Comparison of ENCODE assay signal across 19 cellular contexts in genomic region chr12:82659343-82660207, GRCh38.
"Had no signal": no experiment of that assay in that cellular context is flagged by ENCODE, and none has a peak within 500 bp of the region (broad histone marks: within the 10 kb centered on the region; RNA-seq: fewer than 3 reads in every experiment).

No MANE protein-coding gene starts in this region.

- H3K4me3 ChIP-seq: gastroesophageal sphincter, heart left ventricle, tibial artery had no signal

- H3K4me1 ChIP-seq: heart left ventricle, parathyroid adenoma, tibial artery had no signal

- H3K27me3 ChIP-seq: gastroesophageal sphincter, heart left ventricle, tibial artery had no signal

- ATAC-seq: esophagus mucosa; gastroesophageal sphincter; heart left ventricle; left ventricle myocardium superior; naive thymus-derived CD4-positive, alpha-beta T cell; stimulated activated naive B cell treated with anti-CD40 and anti-IgM and Interleukin-4, amounts not matched to agents 10 μg/mL and 1 μg/mL and 100 μg/mL, for 72 hours had no signal

- H3K27ac ChIP-seq: gastroesophageal sphincter, heart left ventricle, parathyroid adenoma, tibial artery, VCaP had no signal

- H3K9me3 ChIP-seq: gastroesophageal sphincter, heart left ventricle, tibial artery had no signal

- DNase-seq: activated CD4-positive, alpha-beta T cell treated with anti-CD3 and anti-CD28 coated beads, Interleukin-2, amount 50 U/mL, for 1 hour; activated CD4-positive, CD25-positive, alpha-beta regulatory T cell treated with anti-CD3 and anti-CD28 coated beads, Interleukin-2, amount 50 U/mL, for 72 hours; activated CD8-positive, alpha-beta memory T cell treated with anti-CD3 and anti-CD28 coated beads, Interleukin-2, amount 50 U/mL, for 48 hours; activated effector memory CD4-positive, alpha-beta T cell treated with anti-CD3 and anti-CD28 coated beads, Interleukin-2, amount 50 U/mL, for 16 hours; activated naive CD4-positive, alpha-beta T cell treated with anti-CD3 and anti-CD28 coated beads, Interleukin-2, amount 50 U/mL, for 16 hours; activated T-cell treated with anti-CD3 and anti-CD28 coated beads, Interleukin-2, amount 50 U/mL, for 48 hours; aorta; effector CD4-positive, alpha-beta T cell; kidney glomerular epithelial cell; left ventricle myocardium superior; naive thymus-derived CD4-positive, alpha-beta T cell; stimulated activated naive B cell treated with anti-CD40 and anti-IgM and Interleukin-4, amounts not matched to agents 10 μg/mL and 1 μg/mL and 100 μg/mL, for 72 hours; T-helper 2 cell; tibial artery had no signal

- H3K36me3 ChIP-seq: gastroesophageal sphincter, heart left ventricle, tibial artery had no signal
